In the genomic region with DNA sequence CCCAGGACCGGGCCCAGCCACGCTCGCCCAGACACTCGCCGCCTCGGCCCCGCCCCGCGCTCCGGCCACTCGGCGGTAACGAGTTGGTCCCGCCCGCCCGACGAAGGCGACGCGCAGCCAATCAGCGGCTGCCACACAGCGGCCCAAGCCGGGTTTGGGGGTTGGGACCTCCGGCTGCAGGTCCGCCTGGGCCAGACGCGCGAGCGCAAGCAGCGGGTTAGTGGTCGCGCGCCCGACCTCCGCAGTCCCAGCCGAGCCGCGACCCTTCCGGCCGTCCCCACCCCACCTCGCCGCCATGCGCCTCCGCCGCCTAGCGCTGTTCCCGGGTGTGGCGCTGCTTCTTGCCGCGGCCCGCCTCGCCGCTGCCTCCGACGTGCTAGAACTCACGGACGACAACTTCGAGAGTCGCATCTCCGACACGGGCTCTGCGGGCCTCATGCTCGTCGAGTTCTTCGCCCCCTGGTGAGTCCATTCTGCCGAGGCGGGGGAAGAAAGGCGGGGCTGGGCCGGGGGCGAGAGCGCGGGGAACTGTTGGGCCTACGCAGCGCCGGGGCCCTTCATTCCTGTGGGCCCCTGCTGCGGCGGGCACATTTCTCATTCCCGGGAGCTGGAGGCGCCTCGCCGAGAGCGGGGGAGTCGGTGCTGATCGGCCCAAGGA, we compare ENCODE assay signal across 1 cellular context.
TF ChIP-seq lines count a peak whose summit lies in the region.

A gene (plus strand): TSS at position 194 of the 658 bp plus-strand sequence. CDS start 102 bp downstream, at position 296.

TF ChIP-seq in HepG2, 621 proteins besides CTCF, POLR2A, EP300 and RAD21 (continued from another document and continues in another):
- TF ChIP-seq HOXA9 (CRISPR knock-in tag; IDR thresholded peaks at IDR 0.05; ENCODE audit: borderline replicate concordance) (0 out of 2 replicates have a peak, but pooled peaks have one; percentile 33), ZNF501 (CRISPR knock-in tag; IDR thresholded peaks at IDR 0.05) (peak; percentile 73), GATA4 (IDR thresholded peaks at IDR 0.05; ENCODE audit: borderline replicate concordance, low read depth) (0 out of 2 replicates have a peak, but pooled peaks have one; percentile 46), ZNF883 (CRISPR knock-in tag; IDR thresholded peaks at IDR 0.05; ENCODE audit: not compliant biosample characterization) (peak; percentile 89), RXRB (CRISPR knock-in tag; IDR thresholded peaks at IDR 0.05; ENCODE audit: borderline replicate concordance) (0 out of 2 replicates have a peak, but pooled peaks have one; percentile 31), KAT7 (CRISPR knock-in tag; IDR thresholded peaks at IDR 0.05; ENCODE audit: borderline replicate concordance) (peak; percentile 87; the same call in 1 of the 2 replicates), PHF21A (CRISPR knock-in tag; IDR thresholded peaks at IDR 0.05) (peak; percentile 86), ZNF777 (CRISPR knock-in tag; IDR thresholded peaks at IDR 0.05) (peak; percentile 73), ZNF550 (CRISPR knock-in tag; IDR thresholded peaks at IDR 0.05; ENCODE audit: borderline replicate concordance) (peak; percentile 59; the same call in 1 of the 2 replicates), ZMYM4 (CRISPR knock-in tag; IDR thresholded peaks at IDR 0.05) (peak; percentile 85), SP2 (CRISPR knock-in tag; IDR thresholded peaks at IDR 0.05) (peak; percentile 77), POLR2AphosphoS5 (IDR thresholded peaks at IDR 0.05; ENCODE audit: low read depth, low read length) (peak; percentile 80), ERF (CRISPR knock-in tag; IDR thresholded peaks at IDR 0.05) (0 out of 2 replicates have a peak, but pooled peaks have one; percentile 56), PAX8 (CRISPR knock-in tag; IDR thresholded peaks at IDR 0.05; ENCODE audit: borderline replicate concordance) (0 out of 2 replicates have a peak, but pooled peaks have one; percentile 73), ZNF547 (CRISPR knock-in tag; IDR thresholded peaks at IDR 0.05) (peak; percentile 80; the same call in 1 of the 2 replicates), ETV6 (CRISPR knock-in tag; conservative IDR thresholded peaks at IDR 0.05) (0 out of 2 replicates have a peak, but pooled peaks have one; percentile 37), ZNF138 (CRISPR knock-in tag; IDR thresholded peaks at IDR 0.05; ENCODE audit: low read depth) (peak; percentile 39; the same call in 1 of the 2 replicates), ZBTB7A (CRISPR knock-in tag; IDR thresholded peaks at IDR 0.05) (peak; percentile 76), ARHGAP35 (CRISPR knock-in tag; IDR thresholded peaks at IDR 0.05; ENCODE audit: borderline replicate concordance) (0 out of 2 replicates have a peak, but pooled peaks have one; percentile 46), CCDC6 (CRISPR knock-in tag; IDR thresholded peaks at IDR 0.05) (peak; percentile 69), ZNF788 (CRISPR knock-in tag; IDR thresholded peaks at IDR 0.05; ENCODE audit: borderline replicate concordance) (peak; percentile 13; the same call in 1 of the 2 replicates), SAP130 (CRISPR knock-in tag; IDR thresholded peaks at IDR 0.05; ENCODE audit: low read depth) (peak; percentile 85), SMAD1 (CRISPR knock-in tag; IDR thresholded peaks at IDR 0.05; ENCODE audit: borderline replicate concordance, low read depth) (peak; percentile 64; the same call in 1 of the 2 replicates), KDM3A (CRISPR knock-in tag; IDR thresholded peaks at IDR 0.05; ENCODE audit: low read depth) (0 out of 2 replicates have a peak, but pooled peaks have one; percentile 40)
- TF ChIP-seq, protein P1, sequence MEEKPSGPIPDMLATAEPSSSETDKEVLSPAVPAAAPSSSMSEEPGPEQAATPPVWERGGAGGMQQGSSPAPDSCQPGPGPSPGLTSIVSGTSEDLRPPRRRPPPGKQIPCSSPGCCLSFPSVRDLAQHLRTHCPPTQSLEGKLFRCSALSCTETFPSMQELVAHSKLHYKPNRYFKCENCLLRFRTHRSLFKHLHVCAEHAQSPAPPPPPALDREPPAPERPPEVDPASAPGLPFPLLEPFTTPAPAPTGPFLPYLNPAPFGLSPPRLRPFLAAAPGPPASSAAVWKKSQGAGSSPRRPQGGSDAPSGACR (CRISPR knock-in tag; IDR thresholded peaks at IDR 0.05), result peak; percentile 50; the same call in 1 of the 2 replicates
- TF ChIP-seq, protein P2, sequence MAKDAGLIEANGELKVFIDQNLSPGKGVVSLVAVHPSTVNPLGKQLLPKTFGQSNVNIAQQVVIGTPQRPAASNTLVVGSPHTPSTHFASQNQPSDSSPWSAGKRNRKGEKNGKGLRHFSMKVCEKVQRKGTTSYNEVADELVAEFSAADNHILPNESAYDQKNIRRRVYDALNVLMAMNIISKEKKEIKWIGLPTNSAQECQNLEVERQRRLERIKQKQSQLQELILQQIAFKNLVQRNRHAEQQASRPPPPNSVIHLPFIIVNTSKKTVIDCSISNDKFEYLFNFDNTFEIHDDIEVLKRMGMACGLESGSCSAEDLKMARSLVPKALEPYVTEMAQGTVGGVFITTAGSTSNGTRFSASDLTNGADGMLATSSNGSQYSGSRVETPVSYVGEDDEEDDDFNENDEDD (CRISPR knock-in tag; IDR thresholded peaks at IDR 0.05; ENCODE audit: borderline replicate concordance), result peak; percentile 80; the same call in 1 of the 2 replicates
- TF ChIP-seq, protein P3, sequence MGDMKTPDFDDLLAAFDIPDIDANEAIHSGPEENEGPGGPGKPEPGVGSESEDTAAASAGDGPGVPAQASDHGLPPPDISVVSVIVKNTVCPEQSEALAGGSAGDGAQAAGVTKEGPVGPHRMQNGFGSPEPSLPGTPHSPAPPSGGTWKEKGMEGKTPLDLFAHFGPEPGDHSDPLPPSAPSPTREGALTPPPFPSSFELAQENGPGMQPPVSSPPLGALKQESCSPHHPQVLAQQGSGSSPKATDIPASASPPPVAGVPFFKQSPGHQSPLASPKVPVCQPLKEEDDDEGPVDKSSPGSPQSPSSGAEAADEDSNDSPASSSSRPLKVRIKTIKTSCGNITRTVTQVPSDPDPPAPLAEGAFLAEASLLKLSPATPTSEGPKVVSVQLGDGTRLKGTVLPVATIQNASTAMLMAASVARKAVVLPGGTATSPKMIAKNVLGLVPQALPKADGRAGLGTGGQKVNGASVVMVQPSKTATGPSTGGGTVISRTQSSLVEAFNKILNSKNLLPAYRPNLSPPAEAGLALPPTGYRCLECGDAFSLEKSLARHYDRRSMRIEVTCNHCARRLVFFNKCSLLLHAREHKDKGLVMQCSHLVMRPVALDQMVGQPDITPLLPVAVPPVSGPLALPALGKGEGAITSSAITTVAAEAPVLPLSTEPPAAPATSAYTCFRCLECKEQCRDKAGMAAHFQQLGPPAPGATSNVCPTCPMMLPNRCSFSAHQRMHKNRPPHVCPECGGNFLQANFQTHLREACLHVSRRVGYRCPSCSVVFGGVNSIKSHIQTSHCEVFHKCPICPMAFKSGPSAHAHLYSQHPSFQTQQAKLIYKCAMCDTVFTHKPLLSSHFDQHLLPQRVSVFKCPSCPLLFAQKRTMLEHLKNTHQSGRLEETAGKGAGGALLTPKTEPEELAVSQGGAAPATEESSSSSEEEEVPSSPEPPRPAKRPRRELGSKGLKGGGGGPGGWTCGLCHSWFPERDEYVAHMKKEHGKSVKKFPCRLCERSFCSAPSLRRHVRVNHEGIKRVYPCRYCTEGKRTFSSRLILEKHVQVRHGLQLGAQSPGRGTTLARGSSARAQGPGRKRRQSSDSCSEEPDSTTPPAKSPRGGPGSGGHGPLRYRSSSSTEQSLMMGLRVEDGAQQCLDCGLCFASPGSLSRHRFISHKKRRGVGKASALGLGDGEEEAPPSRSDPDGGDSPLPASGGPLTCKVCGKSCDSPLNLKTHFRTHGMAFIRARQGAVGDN (CRISPR knock-in tag; IDR thresholded peaks at IDR 0.05), result peak; percentile 91
- TF ChIP-seq, protein P4, sequence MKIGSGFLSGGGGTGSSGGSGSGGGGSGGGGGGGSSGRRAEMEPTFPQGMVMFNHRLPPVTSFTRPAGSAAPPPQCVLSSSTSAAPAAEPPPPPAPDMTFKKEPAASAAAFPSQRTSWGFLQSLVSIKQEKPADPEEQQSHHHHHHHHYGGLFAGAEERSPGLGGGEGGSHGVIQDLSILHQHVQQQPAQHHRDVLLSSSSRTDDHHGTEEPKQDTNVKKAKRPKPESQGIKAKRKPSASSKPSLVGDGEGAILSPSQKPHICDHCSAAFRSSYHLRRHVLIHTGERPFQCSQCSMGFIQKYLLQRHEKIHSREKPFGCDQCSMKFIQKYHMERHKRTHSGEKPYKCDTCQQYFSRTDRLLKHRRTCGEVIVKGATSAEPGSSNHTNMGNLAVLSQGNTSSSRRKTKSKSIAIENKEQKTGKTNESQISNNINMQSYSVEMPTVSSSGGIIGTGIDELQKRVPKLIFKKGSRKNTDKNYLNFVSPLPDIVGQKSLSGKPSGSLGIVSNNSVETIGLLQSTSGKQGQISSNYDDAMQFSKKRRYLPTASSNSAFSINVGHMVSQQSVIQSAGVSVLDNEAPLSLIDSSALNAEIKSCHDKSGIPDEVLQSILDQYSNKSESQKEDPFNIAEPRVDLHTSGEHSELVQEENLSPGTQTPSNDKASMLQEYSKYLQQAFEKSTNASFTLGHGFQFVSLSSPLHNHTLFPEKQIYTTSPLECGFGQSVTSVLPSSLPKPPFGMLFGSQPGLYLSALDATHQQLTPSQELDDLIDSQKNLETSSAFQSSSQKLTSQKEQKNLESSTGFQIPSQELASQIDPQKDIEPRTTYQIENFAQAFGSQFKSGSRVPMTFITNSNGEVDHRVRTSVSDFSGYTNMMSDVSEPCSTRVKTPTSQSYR (CRISPR knock-in tag; IDR thresholded peaks at IDR 0.05; ENCODE audit: borderline replicate concordance), result peak; percentile 89
- TF ChIP-seq, protein P5, sequence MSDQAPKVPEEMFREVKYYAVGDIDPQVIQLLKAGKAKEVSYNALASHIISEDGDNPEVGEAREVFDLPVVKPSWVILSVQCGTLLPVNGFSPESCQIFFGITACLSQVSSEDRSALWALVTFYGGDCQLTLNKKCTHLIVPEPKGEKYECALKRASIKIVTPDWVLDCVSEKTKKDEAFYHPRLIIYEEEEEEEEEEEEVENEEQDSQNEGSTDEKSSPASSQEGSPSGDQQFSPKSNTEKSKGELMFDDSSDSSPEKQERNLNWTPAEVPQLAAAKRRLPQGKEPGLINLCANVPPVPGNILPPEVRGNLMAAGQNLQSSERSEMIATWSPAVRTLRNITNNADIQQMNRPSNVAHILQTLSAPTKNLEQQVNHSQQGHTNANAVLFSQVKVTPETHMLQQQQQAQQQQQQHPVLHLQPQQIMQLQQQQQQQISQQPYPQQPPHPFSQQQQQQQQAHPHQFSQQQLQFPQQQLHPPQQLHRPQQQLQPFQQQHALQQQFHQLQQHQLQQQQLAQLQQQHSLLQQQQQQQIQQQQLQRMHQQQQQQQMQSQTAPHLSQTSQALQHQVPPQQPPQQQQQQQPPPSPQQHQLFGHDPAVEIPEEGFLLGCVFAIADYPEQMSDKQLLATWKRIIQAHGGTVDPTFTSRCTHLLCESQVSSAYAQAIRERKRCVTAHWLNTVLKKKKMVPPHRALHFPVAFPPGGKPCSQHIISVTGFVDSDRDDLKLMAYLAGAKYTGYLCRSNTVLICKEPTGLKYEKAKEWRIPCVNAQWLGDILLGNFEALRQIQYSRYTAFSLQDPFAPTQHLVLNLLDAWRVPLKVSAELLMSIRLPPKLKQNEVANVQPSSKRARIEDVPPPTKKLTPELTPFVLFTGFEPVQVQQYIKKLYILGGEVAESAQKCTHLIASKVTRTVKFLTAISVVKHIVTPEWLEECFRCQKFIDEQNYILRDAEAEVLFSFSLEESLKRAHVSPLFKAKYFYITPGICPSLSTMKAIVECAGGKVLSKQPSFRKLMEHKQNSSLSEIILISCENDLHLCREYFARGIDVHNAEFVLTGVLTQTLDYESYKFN (CRISPR knock-in tag; conservative IDR thresholded peaks at IDR 0.05), result peak; percentile 33; the same call in 1 of the 2 replicates
- TF ChIP-seq, protein P6, sequence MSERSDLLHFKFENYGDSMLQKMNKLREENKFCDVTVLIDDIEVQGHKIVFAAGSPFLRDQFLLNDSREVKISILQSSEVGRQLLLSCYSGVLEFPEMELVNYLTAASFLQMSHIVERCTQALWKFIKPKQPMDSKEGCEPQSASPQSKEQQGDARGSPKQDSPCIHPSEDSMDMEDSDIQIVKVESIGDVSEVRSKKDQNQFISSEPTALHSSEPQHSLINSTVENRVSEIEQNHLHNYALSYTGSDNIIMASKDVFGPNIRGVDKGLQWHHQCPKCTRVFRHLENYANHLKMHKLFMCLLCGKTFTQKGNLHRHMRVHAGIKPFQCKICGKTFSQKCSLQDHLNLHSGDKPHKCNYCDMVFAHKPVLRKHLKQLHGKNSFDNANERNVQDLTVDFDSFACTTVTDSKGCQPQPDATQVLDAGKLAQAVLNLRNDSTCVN (CRISPR knock-in tag; IDR thresholded peaks at IDR 0.05; ENCODE audit: borderline replicate concordance), result peak; percentile 46; the same call in 1 of the 2 replicates
- TF ChIP-seq, protein P7, sequence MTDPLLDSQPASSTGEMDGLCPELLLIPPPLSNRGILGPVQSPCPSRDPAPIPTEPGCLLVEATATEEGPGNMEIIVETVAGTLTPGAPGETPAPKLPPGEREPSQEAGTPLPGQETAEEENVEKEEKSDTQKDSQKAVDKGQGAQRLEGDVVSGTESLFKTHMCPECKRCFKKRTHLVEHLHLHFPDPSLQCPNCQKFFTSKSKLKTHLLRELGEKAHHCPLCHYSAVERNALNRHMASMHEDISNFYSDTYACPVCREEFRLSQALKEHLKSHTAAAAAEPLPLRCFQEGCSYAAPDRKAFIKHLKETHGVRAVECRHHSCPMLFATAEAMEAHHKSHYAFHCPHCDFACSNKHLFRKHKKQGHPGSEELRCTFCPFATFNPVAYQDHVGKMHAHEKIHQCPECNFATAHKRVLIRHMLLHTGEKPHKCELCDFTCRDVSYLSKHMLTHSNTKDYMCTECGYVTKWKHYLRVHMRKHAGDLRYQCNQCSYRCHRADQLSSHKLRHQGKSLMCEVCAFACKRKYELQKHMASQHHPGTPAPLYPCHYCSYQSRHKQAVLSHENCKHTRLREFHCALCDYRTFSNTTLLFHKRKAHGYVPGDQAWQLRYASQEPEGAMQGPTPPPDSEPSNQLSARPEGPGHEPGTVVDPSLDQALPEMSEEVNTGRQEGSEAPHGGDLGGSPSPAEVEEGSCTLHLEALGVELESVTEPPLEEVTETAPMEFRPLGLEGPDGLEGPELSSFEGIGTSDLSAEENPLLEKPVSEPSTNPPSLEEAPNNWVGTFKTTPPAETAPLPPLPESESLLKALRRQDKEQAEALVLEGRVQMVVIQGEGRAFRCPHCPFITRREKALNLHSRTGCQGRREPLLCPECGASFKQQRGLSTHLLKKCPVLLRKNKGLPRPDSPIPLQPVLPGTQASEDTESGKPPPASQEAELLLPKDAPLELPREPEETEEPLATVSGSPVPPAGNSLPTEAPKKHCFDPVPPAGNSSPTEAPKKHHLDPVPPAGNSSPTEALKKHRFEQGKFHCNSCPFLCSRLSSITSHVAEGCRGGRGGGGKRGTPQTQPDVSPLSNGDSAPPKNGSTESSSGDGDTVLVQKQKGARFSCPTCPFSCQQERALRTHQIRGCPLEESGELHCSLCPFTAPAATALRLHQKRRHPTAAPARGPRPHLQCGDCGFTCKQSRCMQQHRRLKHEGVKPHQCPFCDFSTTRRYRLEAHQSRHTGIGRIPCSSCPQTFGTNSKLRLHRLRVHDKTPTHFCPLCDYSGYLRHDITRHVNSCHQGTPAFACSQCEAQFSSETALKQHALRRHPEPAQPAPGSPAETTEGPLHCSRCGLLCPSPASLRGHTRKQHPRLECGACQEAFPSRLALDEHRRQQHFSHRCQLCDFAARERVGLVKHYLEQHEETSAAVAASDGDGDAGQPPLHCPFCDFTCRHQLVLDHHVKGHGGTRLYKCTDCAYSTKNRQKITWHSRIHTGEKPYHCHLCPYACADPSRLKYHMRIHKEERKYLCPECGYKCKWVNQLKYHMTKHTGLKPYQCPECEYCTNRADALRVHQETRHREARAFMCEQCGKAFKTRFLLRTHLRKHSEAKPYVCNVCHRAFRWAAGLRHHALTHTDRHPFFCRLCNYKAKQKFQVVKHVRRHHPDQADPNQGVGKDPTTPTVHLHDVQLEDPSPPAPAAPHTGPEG (CRISPR knock-in tag; IDR thresholded peaks at IDR 0.05), result peak; percentile 68; the same call in 1 of the 2 replicates
